27 cellular contexts compared by ENCODE assay signal in genomic region chr22:35560366-35560765, GRCh38. TPM values are rescaled to one million over a fixed set of nuclear protein-coding genes. Genes with fewer than 3 reads are reported as not detected.
"Had no signal": no experiment of that assay in that cellular context is flagged by ENCODE, and none has a peak within 500 bp of the region (broad histone marks: within the 10 kb centered on the region; RNA-seq: fewer than 3 reads in every experiment).

No MANE protein-coding gene starts in this region.

- H3K4me3 Mint-ChIP-seq: activated B cell treated with CpG ODN at 0.5 μM for 24 hours; activated CD4-positive, alpha-beta memory T cell treated with anti-CD3 and anti-CD28 coated beads for 36 hours; activated CD4-positive, alpha-beta T cell treated with anti-CD3 and anti-CD28 coated beads, Interleukin-2, amount 10 ng/mL, durations not matched to agents 7 days and 5 days; activated naive CD4-positive, alpha-beta T cell treated with anti-CD3 and anti-CD28 coated beads, Interleukin-2, amount 10 ng/mL, durations not matched to agents 7 days and 5 days; activated T-cell treated with anti-CD3 and anti-CD28 coated beads, Interleukin-2, amount 50 U/mL, for 72 hours; T-cell had no signal

- FAIRE-seq: RCC 7860, TTC549 had no signal

- H3K27ac ChIP-seq: breast epithelium had no signal

- H3K9me3 ChIP-seq: breast epithelium had no signal

- H3K4me3 ChIP-seq: breast epithelium, MG63 had no signal

- DNase-seq: activated B cell treated with CpG ODN at 0.5 μM for 24 hours; activated CD4-positive, alpha-beta memory T cell treated with anti-CD3 and anti-CD28 coated beads for 36 hours; activated CD4-positive, alpha-beta T cell treated with anti-CD3 and anti-CD28 coated beads for 1 hour; activated CD4-positive, alpha-beta T cell treated with anti-CD3 and anti-CD28 coated beads, Interleukin-2, amount 10 ng/mL, durations not matched to agents 7 days and 5 days; activated gamma-delta T cell treated with Interleukin-2 at 50 U/mL for 16 hours; activated naive CD4-positive, alpha-beta T cell treated with anti-CD3 and anti-CD28 coated beads, Interleukin-2, amount 10 ng/mL, durations not matched to agents 7 days and 5 days; activated naive CD8-positive, alpha-beta T cell treated with anti-CD3 and anti-CD28 coated beads for 36 hours; activated T-cell treated with anti-CD3 and anti-CD28 coated beads for 4 hours; activated T-cell treated with anti-CD3 and anti-CD28 coated beads, Interleukin-2, amount 50 U/mL, for 72 hours; anterior cingulate cortex; MG63; MV-4-11; NCI-H1105; NCI-H1436; NCI-H1694 treated with DMSO at 0.1 percent for 48 hours; NCI-H2029 treated with DMSO at 0.1 percent for 48 hours; NCI-H446; NCI-H524; SHP77 treated with DMSO at 0.1 percent for 48 hours; T-cell; T-helper 2 cell; T1000 had no signal

- H3K36me3 ChIP-seq: breast epithelium, MG63 had no signal

- H3K4me1 Mint-ChIP-seq: activated CD4-positive, alpha-beta T cell treated with anti-CD3 and anti-CD28 coated beads, Interleukin-2, amount 10 ng/mL, durations not matched to agents 7 days and 5 days; activated naive CD4-positive, alpha-beta T cell treated with anti-CD3 and anti-CD28 coated beads, Interleukin-2, amount 10 ng/mL, durations not matched to agents 7 days and 5 days had no signal

- ATAC-seq: activated T-cell treated with anti-CD3 and anti-CD28 coated beads, Interleukin-2, amount 50 U/mL, for 72 hours; T-cell had no signal

- H3K27ac Mint-ChIP-seq: activated B cell treated with CpG ODN at 0.5 μM for 24 hours; activated CD4-positive, alpha-beta memory T cell treated with anti-CD3 and anti-CD28 coated beads for 36 hours; activated CD4-positive, alpha-beta T cell treated with anti-CD3 and anti-CD28 coated beads, Interleukin-2, amount 10 ng/mL, durations not matched to agents 7 days and 5 days; activated naive CD4-positive, alpha-beta T cell treated with anti-CD3 and anti-CD28 coated beads, Interleukin-2, amount 10 ng/mL, durations not matched to agents 7 days and 5 days; activated naive CD8-positive, alpha-beta T cell treated with anti-CD3 and anti-CD28 coated beads for 36 hours; activated T-cell treated with anti-CD3 and anti-CD28 coated beads, Interleukin-2, amount 50 U/mL, for 72 hours; activated T-helper 2 cell treated with anti-CD3 and anti-CD28 coated beads, Interferon-gamma antibody, Interleukin-2, Interleukin-4, amounts not matched to agents 10 μg/mL and 5 μg/mL and 100 μg/mL, durations not matched to agents 14 hours and 24 hours and 36 hours; T-cell had no signal

- H3K27me3 ChIP-seq: breast epithelium, MG63 had no signal

- H3K9me3 Mint-ChIP-seq: activated B cell treated with CpG ODN at 0.5 μM for 24 hours; activated CD4-positive, alpha-beta memory T cell treated with anti-CD3 and anti-CD28 coated beads for 36 hours; activated CD4-positive, alpha-beta T cell treated with anti-CD3 and anti-CD28 coated beads, Interleukin-2, amount 10 ng/mL, durations not matched to agents 7 days and 5 days; activated naive CD4-positive, alpha-beta T cell treated with anti-CD3 and anti-CD28 coated beads, Interleukin-2, amount 10 ng/mL, durations not matched to agents 7 days and 5 days; activated naive CD8-positive, alpha-beta T cell treated with anti-CD3 and anti-CD28 coated beads for 36 hours; activated T-cell treated with anti-CD3 and anti-CD28 coated beads, Interleukin-2, amount 50 U/mL, for 72 hours; activated T-helper 2 cell treated with anti-CD3 and anti-CD28 coated beads, Interferon-gamma antibody, Interleukin-2, Interleukin-4, amounts not matched to agents 10 μg/mL and 5 μg/mL and 100 μg/mL, durations not matched to agents 14 hours and 24 hours and 36 hours; T-cell had no signal

- H3K36me3 Mint-ChIP-seq: activated CD4-positive, alpha-beta memory T cell treated with anti-CD3 and anti-CD28 coated beads for 36 hours; activated naive CD4-positive, alpha-beta T cell treated with anti-CD3 and anti-CD28 coated beads, Interleukin-2, amount 10 ng/mL, durations not matched to agents 7 days and 5 days; activated naive CD8-positive, alpha-beta T cell treated with anti-CD3 and anti-CD28 coated beads for 36 hours; T-cell had no signal

RNA-seq across cellular contexts. Expression of gene RASD2, which starts 19.7 kb away (rescaled TPM):
- total RNA-seq: activated B cell treated with CpG ODN at 0.5 μM for 24 hours; activated CD4-positive, alpha-beta T cell treated with anti-CD3 and anti-CD28 coated beads, Interleukin-2, amount 10 ng/mL, durations not matched to agents 7 days and 5 days; activated T-helper 2 cell treated with anti-CD3 and anti-CD28 coated beads, Interferon-gamma antibody, Interleukin-2, Interleukin-4, amounts not matched to agents 10 μg/mL and 5 μg/mL and 100 μg/mL, durations not matched to agents 14 hours and 24 hours and 36 hours had no signal

RNA-seq across cellular contexts. Expression of gene MB, which starts 56.8 kb away (rescaled TPM):
- total RNA-seq: activated B cell treated with CpG ODN at 0.5 μM for 24 hours; activated CD4-positive, alpha-beta memory T cell treated with anti-CD3 and anti-CD28 coated beads for 36 hours; activated naive CD8-positive, alpha-beta T cell treated with anti-CD3 and anti-CD28 coated beads for 36 hours; SK-MEL-5; T-cell had no signal
